Comparison of ENCODE assay signal across 27 cellular contexts in genomic region chr9:75422939-75423522, GRCh38.
DNase-seq lines count a peak whose midpoint lies in the region; ATAC-seq and FAIRE-seq lines count a peak whose summit lies in the region.
"Had no signal": no experiment of that assay in that cellular context is flagged by ENCODE, and none has a peak within 500 bp of the region (broad histone marks: within the 10 kb centered on the region; RNA-seq: fewer than 3 reads in every experiment).

No MANE protein-coding gene starts in this region.

- DNase-seq in iPS-NIHi11 (ENCODE audit: low spot score) (peak; percentile 11), urothelium cell line (ENCODE audit: low spot score) (no peak), NCI-H524 (lab: John Stamatoyannopoulos, UW) (no peak)
- DNase-seq in stimulated activated CD4-positive, alpha-beta T cell treated with anti-CD3 and anti-CD28 coated beads, Interleukin-2, amount 100 ng/mL, for 24 hours = no peak
- DNase-seq: activated CD4-positive, alpha-beta T cell treated with anti-CD3 and anti-CD28 coated beads, Interleukin-2, amount 10 ng/mL, durations not matched to agents 7 days and 5 days; activated naive CD4-positive, alpha-beta T cell; adrenal gland; body of pancreas; DMS153; foreskin fibroblast; head of caudate nucleus; kidney glomerular epithelial cell; lower lobe of right lung; midbrain; naive thymus-derived CD4-positive, alpha-beta T cell; NCI-H1048; NCI-H2107; NCI-H345; occipital lobe; Peyer's patch; sigmoid colon; stimulated activated CD4-positive, alpha-beta T cell treated with anti-CD3 and anti-CD28 coated beads, Interleukin-4, amount 100 ng/mL, for 24 hours; substantia nigra had no signal

- FAIRE-seq in urothelium cell line (lab: Jason Lieb, UNC) = no peak
- FAIRE-seq: endometrium had no signal

- ATAC-seq in GM18867 (IDR thresholded peaks at IDR 0.05; ENCODE audit: unreplicated experiment) (peak; percentile 80), HG02610 (IDR thresholded peaks at IDR 0.05; ENCODE audit: unreplicated experiment) (peak; percentile 45), HG03565 (IDR thresholded peaks at IDR 0.05; ENCODE audit: unreplicated experiment) (peak; percentile 45)
- ATAC-seq: body of pancreas; lower lobe of right lung; naive thymus-derived CD4-positive, alpha-beta T cell had no signal
